ENCODE assay signal across 13 cellular contexts in genomic region chr9:129493714-129494047, GRCh38.
DNase-seq lines count a peak whose midpoint lies in the region; ATAC-seq and TF ChIP-seq lines count a peak whose summit lies in the region.
"Had no signal": no experiment of that assay in that cellular context is flagged by ENCODE, and none has a peak within 500 bp of the region (broad histone marks: within the 10 kb centered on the region; RNA-seq: fewer than 3 reads in every experiment).

No MANE protein-coding gene starts in this region.

- H3K4me1 ChIP-seq in adrenal gland (replicated peaks in 1 of 2) (peaks cover 63 to 73% of the 10 kb centered on the region in 2 donors), lower lobe of right lung (peaks cover 87% of the 10 kb centered on the region), suprapubic skin (peaks cover 97% of the 10 kb centered on the region)
- H3K4me1 ChIP-seq in naive thymus-derived CD4-positive, alpha-beta T cell (ENCODE audit: control insufficient read depth in 2 of 2, insufficient read depth in 2 of 2, low read length in 2 of 2): peaks cover 33 to 40% of the 10 kb centered on the region in 2 donors

- TF ChIP-seq CTCF in adrenal gland (IDR thresholded peaks at IDR 0.05) (no peak), lower lobe of right lung (IDR thresholded peaks at IDR 0.05) (no peak), suprapubic skin (IDR thresholded peaks at IDR 0.05) (no peak)

- DNase-seq in activated CD4-positive, alpha-beta T cell treated with anti-CD3 and anti-CD28 coated beads for 36 hours: no peak
- no peak for DNase-seq in activated CD4-positive, alpha-beta T cell treated with anti-CD3 and anti-CD28 coated beads, Interleukin-2, amount 10 ng/mL, durations not matched to agents 7 days and 5 days
- DNase-seq in adrenal gland: no peak
- DNase-seq in lower lobe of right lung: no peak
- DNase-seq in suprapubic skin (ENCODE audit: low spot score in 2 of 2): no peak
- no peak for DNase-seq in NK-92 treated with Interleukin-12 subunit alpha and Interleukin-12 subunit beta, amount 100 ng/mL, for 24 hours (lab: John Stamatoyannopoulos, UW)
- no peak for DNase-seq in naive thymus-derived CD4-positive, alpha-beta T cell
- DNase-seq in DMS114 treated with DMSO at 0.1 percent for 48 hours (lab: John Stamatoyannopoulos, UW; ENCODE audit: unreplicated experiment): no peak
- DNase-seq: activated CD4-positive, alpha-beta T cell treated with anti-CD3 and anti-CD28 coated beads for 48 hours; activated gamma-delta T cell; colonic mucosa; NCI-H146; NCI-H82 had no signal

- peaks cover 40% of the 10 kb centered on the region for H3K4me1 Mint-ChIP-seq in activated CD4-positive, alpha-beta T cell treated with anti-CD3 and anti-CD28 coated beads for 36 hours
- peaks cover 63% of the 10 kb centered on the region for H3K4me1 Mint-ChIP-seq in activated CD4-positive, alpha-beta T cell treated with anti-CD3 and anti-CD28 coated beads, Interleukin-2, amount 10 ng/mL, durations not matched to agents 7 days and 5 days
- H3K4me1 Mint-ChIP-seq in naive thymus-derived CD4-positive, alpha-beta T cell: peaks cover 23 to 60% (median 33%) of the 10 kb centered on the region in 7 donors

- H3K36me3 Mint-ChIP-seq in activated CD4-positive, alpha-beta T cell treated with anti-CD3 and anti-CD28 coated beads for 36 hours (ENCODE audit: low read depth): peaks cover 32% of the 10 kb centered on the region
- H3K36me3 Mint-ChIP-seq in activated CD4-positive, alpha-beta T cell treated with anti-CD3 and anti-CD28 coated beads, Interleukin-2, amount 10 ng/mL, durations not matched to agents 7 days and 5 days (ENCODE audit: low read depth): peaks cover 10% of the 10 kb centered on the region
- peaks cover 0 to 32% (median 0%) of the 10 kb centered on the region in 5 donors for H3K36me3 Mint-ChIP-seq in naive thymus-derived CD4-positive, alpha-beta T cell

- H3K9me3 ChIP-seq in adrenal gland (replicated peaks in 1 of 3): no peaks in the 10 kb centered on the region
- H3K9me3 ChIP-seq in lower lobe of right lung: no peaks in the 10 kb centered on the region
- H3K9me3 ChIP-seq in suprapubic skin: no peaks in the 10 kb centered on the region
- H3K9me3 ChIP-seq in naive thymus-derived CD4-positive, alpha-beta T cell (ENCODE audit: control insufficient read depth in 2 of 3, low read length in 3 of 3): no peaks in the 10 kb centered on the region
- H3K9me3 ChIP-seq: colonic mucosa had no signal

- no peaks in the 10 kb centered on the region for H3K36me3 ChIP-seq in adrenal gland (replicated peaks in 1 of 2)
- peaks cover 16% of the 10 kb centered on the region for H3K36me3 ChIP-seq in lower lobe of right lung
- H3K36me3 ChIP-seq in suprapubic skin: peaks cover 13% of the 10 kb centered on the region
- H3K36me3 ChIP-seq in naive thymus-derived CD4-positive, alpha-beta T cell (ENCODE audit: control insufficient read depth in 2 of 3, insufficient read depth in 3 of 3, low read length in 3 of 3): no peaks in the 10 kb centered on the region
- H3K36me3 ChIP-seq: colonic mucosa had no signal

- H3K9me3 Mint-ChIP-seq in activated CD4-positive, alpha-beta T cell treated with anti-CD3 and anti-CD28 coated beads for 36 hours (ENCODE audit: low read depth): no peaks in the 10 kb centered on the region
- no peaks in the 10 kb centered on the region for H3K9me3 Mint-ChIP-seq in activated CD4-positive, alpha-beta T cell treated with anti-CD3 and anti-CD28 coated beads, Interleukin-2, amount 10 ng/mL, durations not matched to agents 7 days and 5 days
- peaks cover 0 to 2% (median 0%) of the 10 kb centered on the region in 11 donors for H3K9me3 Mint-ChIP-seq in naive thymus-derived CD4-positive, alpha-beta T cell

- CTCF ChIA-PET in activated CD4-positive, alpha-beta T cell treated with anti-CD3 and anti-CD28 coated beads for 36 hours (lab: Charles Lee): interaction anchor here (0.6 to 3.0 kb wide), 3 partner anchors 34 to 320 kb away, joined by 3 to 11 read pairs (median 3); no protein-coding TSS in a partner anchor
- CTCF ChIA-PET in activated CD4-positive, alpha-beta T cell treated with anti-CD3 and anti-CD28 coated beads, Interleukin-2, amount 10 ng/mL, durations not matched to agents 7 days and 5 days (lab: Charles Lee): interaction anchor here (1.0 to 1.7 kb wide), 6 partner anchors 10 to 320 kb away, joined by 3 to 5 read pairs (median 4); partner anchors contain the start of gene NTMT1
- CTCF ChIA-PET in naive thymus-derived CD4-positive, alpha-beta T cell (lab: Charles Lee): no interaction called here

- H3K4me3 ChIP-seq in adrenal gland (no peak overlapping the region), lower lobe of right lung (no peak overlapping the region), suprapubic skin (no peak overlapping the region)
- H3K4me3 ChIP-seq in naive thymus-derived CD4-positive, alpha-beta T cell (ENCODE audit: low read length): no peak overlapping the region
- H3K4me3 ChIP-seq: colonic mucosa had no signal

- POLR2A ChIA-PET in activated CD4-positive, alpha-beta T cell treated with anti-CD3 and anti-CD28 coated beads for 36 hours (lab: Charles Lee): interaction anchor here (0.7 kb wide), 1 partner anchor 19 kb away, joined by 3 read pairs; no protein-coding TSS in a partner anchor
- POLR2A ChIA-PET in activated CD4-positive, alpha-beta T cell treated with anti-CD3 and anti-CD28 coated beads, Interleukin-2, amount 10 ng/mL, durations not matched to agents 7 days and 5 days (lab: Charles Lee): no interaction called here
- POLR2A ChIA-PET in naive thymus-derived CD4-positive, alpha-beta T cell (lab: Charles Lee): no interaction called here

- ATAC-seq in activated CD4-positive, alpha-beta T cell treated with anti-CD3 and anti-CD28 coated beads for 36 hours: no peak
- no peak for ATAC-seq in lower lobe of right lung
- no peak for ATAC-seq in naive thymus-derived CD4-positive, alpha-beta T cell

- H3K27ac ChIP-seq in adrenal gland: peak overlapping the region in 3 of 5 donors; percentile 95 to 100 (median 97)
- H3K27ac ChIP-seq in lower lobe of right lung: peak overlapping the region; percentile 97
- peak overlapping the region; percentile 98 for H3K27ac ChIP-seq in suprapubic skin
- H3K27ac ChIP-seq in naive thymus-derived CD4-positive, alpha-beta T cell (ENCODE audit: low read depth, low read length): no peak overlapping the region

- H3K4me3 Mint-ChIP-seq in activated CD4-positive, alpha-beta T cell treated with anti-CD3 and anti-CD28 coated beads for 36 hours: no peak overlapping the region
- H3K4me3 Mint-ChIP-seq in activated CD4-positive, alpha-beta T cell treated with anti-CD3 and anti-CD28 coated beads, Interleukin-2, amount 10 ng/mL, durations not matched to agents 7 days and 5 days: no peak overlapping the region
- peak overlapping the region in 5 of 10 donors; percentile 3 to 49 (median 40) for H3K4me3 Mint-ChIP-seq in naive thymus-derived CD4-positive, alpha-beta T cell

- 75 to 87% (median 79%) methylated on average over 7 of the region's 7 CpGs for WGBS in adrenal gland, 4 donors
- WGBS in suprapubic skin: 72% methylated on average over 7 of the region's 7 CpGs

- H3K27me3 ChIP-seq in adrenal gland (no peaks in the 10 kb centered on the region), lower lobe of right lung (ENCODE audit: low read depth) (no peaks in the 10 kb centered on the region), suprapubic skin (no peaks in the 10 kb centered on the region)
- no peaks in the 10 kb centered on the region for H3K27me3 ChIP-seq in naive thymus-derived CD4-positive, alpha-beta T cell (ENCODE audit: control insufficient read depth in 2 of 2, insufficient read depth in 2 of 2, low read length in 2 of 2)
- H3K27me3 ChIP-seq: colonic mucosa had no signal

- TF ChIP-seq POLR2A in adrenal gland (IDR thresholded peaks at IDR 0.05) (no peak), suprapubic skin (IDR thresholded peaks at IDR 0.05) (no peak)

- H3K27ac Mint-ChIP-seq in activated CD4-positive, alpha-beta T cell treated with anti-CD3 and anti-CD28 coated beads for 36 hours: peak overlapping the region; percentile 24
- H3K27ac Mint-ChIP-seq in activated CD4-positive, alpha-beta T cell treated with anti-CD3 and anti-CD28 coated beads, Interleukin-2, amount 10 ng/mL, durations not matched to agents 7 days and 5 days: no peak overlapping the region
- peak overlapping the region in 2 of 9 donors; percentile 24 to 46 for H3K27ac Mint-ChIP-seq in naive thymus-derived CD4-positive, alpha-beta T cell

- no peaks in the 10 kb centered on the region for H3K27me3 Mint-ChIP-seq in activated CD4-positive, alpha-beta T cell treated with anti-CD3 and anti-CD28 coated beads for 36 hours
- H3K27me3 Mint-ChIP-seq in activated CD4-positive, alpha-beta T cell treated with anti-CD3 and anti-CD28 coated beads, Interleukin-2, amount 10 ng/mL, durations not matched to agents 7 days and 5 days: no peaks in the 10 kb centered on the region
- H3K27me3 Mint-ChIP-seq in naive thymus-derived CD4-positive, alpha-beta T cell: no peaks in the 10 kb centered on the region

- intact Hi-C loops in activated CD4-positive, alpha-beta T cell treated with anti-CD3 and anti-CD28 coated beads for 36 hours (cut with DNase I, micrococcal nuclease): loop anchor here in 1 of 2 experiments (10.0 kb wide), 1 partner anchor 111 kb away; no protein-coding TSS in a partner anchor
- intact Hi-C loops in adrenal gland (cut with DNase I) (no loop called here), lower lobe of right lung (cut with DNase I) (no loop called here)
- intact Hi-C loops in naive thymus-derived CD4-positive, alpha-beta T cell (cut with micrococcal nuclease): no loop called here

- no peak for TF ChIP-seq EP300 in suprapubic skin (IDR thresholded peaks at IDR 0.05)
